In genomic region chr1:27760411-27760810, GRCh38 we compare ENCODE assay signal across 21 cellular contexts. TPM values are rescaled to one million over a fixed set of nuclear protein-coding genes. Genes with fewer than 3 reads are reported as not detected.
DNase-seq lines count a peak whose midpoint lies in the region; ATAC-seq, FAIRE-seq and TF ChIP-seq lines count a peak whose summit lies in the region.
"Had no signal": no experiment of that assay in that cellular context is flagged by ENCODE, and none has a peak within 500 bp of the region (broad histone marks: within the 10 kb centered on the region; RNA-seq: fewer than 3 reads in every experiment).

No MANE protein-coding gene starts in this region.

- H3K4me3 ChIP-seq in DND-41 (ENCODE audit: low read depth in 1 of 2, low read length in 2 of 2): no peak overlapping the region
- H3K4me3 ChIP-seq in kidney (ENCODE audit: low read length in 2 of 2): no peak overlapping the region
- H3K4me3 ChIP-seq: coronary artery, lung, pancreas had no signal

- no peak for FAIRE-seq in kidney (lab: Jason Lieb, UNC)
- FAIRE-seq: GM12891, pancreas, RCC 7860, TTC549 had no signal

- peaks cover 49% of the 10 kb centered on the region for H3K36me3 ChIP-seq in DND-41 (ENCODE audit: insufficient read depth, low read length)
- H3K36me3 ChIP-seq in kidney (ENCODE audit: control insufficient read depth in 1 of 2, insufficient read depth in 2 of 2, low read length in 2 of 2): peaks cover 8 to 22% of the 10 kb centered on the region in 2 donors

- ATAC-seq in DND-41 (ENCODE audit: insufficient read depth, low read depth): no peak
- ATAC-seq in GM19035 (IDR thresholded peaks at IDR 0.05; ENCODE audit: unreplicated experiment): no peak
- ATAC-seq: pancreas had no signal

- no peaks in the 10 kb centered on the region for H3K79me2 ChIP-seq in DND-41 (ENCODE audit: insufficient read depth, low read length)

- TF ChIP-seq CTCF in DND-41 (IDR thresholded peaks at IDR 0.05; ENCODE audit: borderline replicate concordance, extremely low read depth, low read length, poor library complexity, severe bottlenecking) (peak; percentile 3), kidney (IDR thresholded peaks at IDR 0.05; ENCODE audit: borderline replicate concordance, extremely low read depth, insufficient read depth) (no peak)

- H3K4me1 ChIP-seq in DND-41 (ENCODE audit: insufficient read depth, low read length) (no peaks in the 10 kb centered on the region), kidney (ENCODE audit: control insufficient read depth in 1 of 2, insufficient read depth in 1 of 2, low read depth in 1 of 2, low read length in 2 of 2) (peaks cover 0 to 6% of the 10 kb centered on the region in 2 donors)
- H3K4me1 ChIP-seq: pancreas had no signal

- no peak for DNase-seq in DND-41
- peak; percentile 12 for DNase-seq in HT-29 (ENCODE audit: low spot score)
- peak; percentile 39 for DNase-seq in cerebellar cortex (ENCODE audit: low spot score)
- peak; percentile 3 for DNase-seq in left kidney (ENCODE audit: low read depth, low spot score)
- no peak for DNase-seq in globus pallidus (ENCODE audit: low spot score)
- no peak for DNase-seq in kidney
- DNase-seq: activated CD4-positive, alpha-beta T cell treated with anti-CD3 and anti-CD28 coated beads, Interleukin-2, amount 50 U/mL, for 1 hour; activated CD8-positive, alpha-beta memory T cell treated with anti-CD3 and anti-CD28 coated beads, Interleukin-2, amount 50 U/mL, for 48 hours; activated naive CD4-positive, alpha-beta T cell treated with Interleukin-2 at 50 U/mL for 16 hours; GDM1; naive B cell; NCI-H1436; NCI-H2227 treated with DMSO at 0.1 percent for 48 hours; pancreas; stimulated activated CD4-positive, alpha-beta T cell treated with anti-CD3 and anti-CD28 coated beads, Interleukin-2, amount 100 ng/mL, for 24 hours had no signal

- H3K27ac ChIP-seq in DND-41 (ENCODE audit: low read length): no peak overlapping the region
- no peak overlapping the region for H3K27ac ChIP-seq in kidney (ENCODE audit: low read depth in 2 of 2, low read length in 2 of 2)
- H3K27ac ChIP-seq: coronary artery, pancreas had no signal

- no peaks in the 10 kb centered on the region for H3K9me3 ChIP-seq in DND-41 (ENCODE audit: insufficient read depth, low read length, severe bottlenecking)
- H3K9me3 ChIP-seq in kidney (ENCODE audit: control insufficient read depth in 1 of 2, low read length in 2 of 2): no peaks in the 10 kb centered on the region
- H3K9me3 ChIP-seq: pancreas had no signal

- intact Hi-C loops in kidney (cut with DNase I): no loop called here

- H3K4me2 ChIP-seq in DND-41 (ENCODE audit: insufficient read depth, low read length): no peak overlapping the region

- no peaks in the 10 kb centered on the region for H3K27me3 ChIP-seq in DND-41 (ENCODE audit: insufficient read depth, low read length, poor library complexity)
- H3K27me3 ChIP-seq: pancreas had no signal

- H2AFZ ChIP-seq in DND-41 (ENCODE audit: low read depth, low read length): no peak overlapping the region

- H4K20me1 ChIP-seq in DND-41 (ENCODE audit: insufficient read depth, low read length): no peaks in the 10 kb centered on the region

- H3K9ac ChIP-seq in DND-41 (ENCODE audit: low read depth, low read length): no peak overlapping the region
- no peak overlapping the region for H3K9ac ChIP-seq in kidney (ENCODE audit: low read length in 2 of 2)

RNA-seq across cellular contexts. Expression of gene STX12, which starts 12.6 kb away (rescaled TPM):
- 16.3 and 18.7 TPM in 2 replicates for total RNA-seq in HT-29 (2014; rRNA removed; shearing (Covaris generic))
- total RNA-seq in kidney: 49.0 TPM
- polyA plus RNA-seq in kidney (ENCODE audit: insufficient read depth, low read depth, low replicate concordance): 27.9 TPM

RNA-seq across cellular contexts. Expression of gene FAM76A, which starts 34.6 kb away (rescaled TPM):
- 7.4 and 7.5 TPM in 2 replicates for total RNA-seq in HT-29 (2014; rRNA removed; shearing (Covaris generic))
- 17.0 TPM for total RNA-seq in kidney
- 5.9 TPM for polyA plus RNA-seq in kidney (ENCODE audit: insufficient read depth, low read depth, low replicate concordance)

Comparison
In these comparisons a context has a peak if more than half of its experiments do, and no peak if none do; other contexts are left out.
1. DNase-seq: peak in HT-29 (single experiment), cerebellar cortex (single experiment) and left kidney (single experiment); none in DND-41 (single experiment), globus pallidus (single experiment) and kidney (single experiment).